Comparison of ENCODE assay signal across 8 cellular contexts in genomic region chr11:8209208-8209807, GRCh38. TPM values are rescaled to one million over a fixed set of nuclear protein-coding genes. Genes with fewer than 3 reads are reported as not detected.
A peak's percentile ranks its signal among the peaks of the same experiment; 100 is the strongest.
DNase-seq lines count a peak whose midpoint lies in the region; ATAC-seq and TF ChIP-seq lines count a peak whose summit lies in the region.

No MANE protein-coding gene starts in this region.

- peaks cover 13% of the 10 kb centered on the region for H3K4me1 Mint-ChIP-seq in GM23338
- peaks cover 5% of the 10 kb centered on the region for H3K4me1 Mint-ChIP-seq in activated naive CD4-positive, alpha-beta T cell treated with anti-CD3 and anti-CD28 coated beads for 36 hours (ENCODE audit: low read depth)

- H3F3A ChIP-seq in GM23338 (replicated peaks; ENCODE audit: low read depth), result no peaks in the 10 kb centered on the region

- H2AFZ ChIP-seq in GM23338, result no peak overlapping the region

- DNase-seq in AG09319 (ENCODE audit: extremely low read depth, low read depth), result no peak
- DNase-seq in GM23338 (ENCODE audit: low spot score), result peak; percentile 74
- DNase-seq in activated naive CD4-positive, alpha-beta T cell treated with anti-CD3 and anti-CD28 coated beads for 36 hours, result peak; percentile 37
- no peak for DNase-seq in kidney epithelial cell (ENCODE audit: low read depth)
- no peak for DNase-seq in effector CD8-positive, alpha-beta T cell (lab: John Stamatoyannopoulos, UW)
- no peak for DNase-seq in stimulated activated naive CD4-positive, alpha-beta T cell (lab: John Stamatoyannopoulos, UW)
- no peak for DNase-seq in activated CD4-positive, CD25-positive, alpha-beta regulatory T cell (lab: John Stamatoyannopoulos, UW)
- no peak for DNase-seq in NCI-H2029 treated with DMSO at 0.1 percent for 48 hours (lab: John Stamatoyannopoulos, UW)

- H3K27me3 Mint-ChIP-seq in GM23338 (ENCODE audit: insufficient read depth, low read depth, poor library complexity), result peaks cover 8% of the 10 kb centered on the region
- H3K27me3 Mint-ChIP-seq in activated naive CD4-positive, alpha-beta T cell treated with anti-CD3 and anti-CD28 coated beads for 36 hours (ENCODE audit: low read depth), result peaks cover 27% of the 10 kb centered on the region

- H3K36me3 ChIP-seq in GM23338 (ENCODE audit: insufficient read depth), result no peaks in the 10 kb centered on the region
- no peaks in the 10 kb centered on the region for H3K36me3 ChIP-seq in kidney epithelial cell (ENCODE audit: control insufficient read depth, insufficient read depth, low read length)

- H3K27ac Mint-ChIP-seq in GM23338, result no peak overlapping the region
- no peak overlapping the region for H3K27ac Mint-ChIP-seq in activated naive CD4-positive, alpha-beta T cell treated with anti-CD3 and anti-CD28 coated beads for 36 hours

- H3K27me3 ChIP-seq in GM23338 (ENCODE audit: insufficient read depth) (no peaks in the 10 kb centered on the region), kidney epithelial cell (ENCODE audit: control insufficient read depth, insufficient read depth, low read length) (peaks cover 10% of the 10 kb centered on the region)

- H3K4me1 ChIP-seq in GM23338 (ENCODE audit: insufficient read depth), result no peaks in the 10 kb centered on the region

- H3K27ac ChIP-seq in GM23338 (ENCODE audit: low read depth), result no peak overlapping the region

- H3K9me2 ChIP-seq in GM23338 (ENCODE audit: insufficient read depth), result 0 out of 2 replicates have a peak, but pooled peaks cover 6% of the 10 kb centered on the region

- TF ChIP-seq CTCF in AG09319 (IDR thresholded peaks at IDR 0.05; ENCODE audit: low read depth, low read length) (peak; percentile 20), GM23338 (conservative IDR thresholded peaks at IDR 0.05; ENCODE audit: low read depth in 2 of 2) (peak; percentile 72 to 78), kidney epithelial cell (IDR thresholded peaks at IDR 0.05; ENCODE audit: insufficient read depth, low read length, poor library complexity, severe bottlenecking) (peak; percentile 35)

- intact Hi-C loops in activated naive CD4-positive, alpha-beta T cell treated with anti-CD3 and anti-CD28 coated beads for 36 hours (cut with micrococcal nuclease), result no loop called here

- ATAC-seq in GM23338, result peak; percentile 58

- H3K4me3 Mint-ChIP-seq in GM23338, result no peak overlapping the region
- H3K4me3 Mint-ChIP-seq in activated naive CD4-positive, alpha-beta T cell treated with anti-CD3 and anti-CD28 coated beads for 36 hours, result no peak overlapping the region

- CTCF ChIA-PET in activated naive CD4-positive, alpha-beta T cell treated with anti-CD3 and anti-CD28 coated beads for 36 hours (lab: Charles Lee), result interaction anchor here (1.7 kb wide), 1 partner anchor 16 kb away, joined by 5 read pairs; no protein-coding TSS in a partner anchor

- H3K4me3 ChIP-seq in GM23338 (no peak overlapping the region), kidney epithelial cell (ENCODE audit: low read depth, low read length) (no peak overlapping the region)

- H3K9me3 Mint-ChIP-seq in GM23338, result no peaks in the 10 kb centered on the region
- H3K9me3 Mint-ChIP-seq in activated naive CD4-positive, alpha-beta T cell treated with anti-CD3 and anti-CD28 coated beads for 36 hours, result no peaks in the 10 kb centered on the region

- H3K4me2 ChIP-seq in GM23338, result no peak overlapping the region

- no peaks in the 10 kb centered on the region for H3K79me2 ChIP-seq in GM23338 (replicated peaks; ENCODE audit: insufficient read depth)

- no peaks in the 10 kb centered on the region for H4K20me1 ChIP-seq in GM23338 (replicated peaks; ENCODE audit: insufficient read depth)

- no peaks in the 10 kb centered on the region for H3K36me3 Mint-ChIP-seq in GM23338 (ENCODE audit: low read depth)
- H3K36me3 Mint-ChIP-seq in activated naive CD4-positive, alpha-beta T cell treated with anti-CD3 and anti-CD28 coated beads for 36 hours (ENCODE audit: low read depth), result no peaks in the 10 kb centered on the region

TF ChIP-seq in GM23338, 12 proteins besides CTCF, POLR2A, EP300 and RAD21:
- no peak for TF ChIP-seq STAT1 (IDR thresholded peaks at IDR 0.05; ENCODE audit: unreplicated experiment)
TF ChIP-seq in GM23338: peak in this region for 0.

RNA-seq across cellular contexts. Expression of gene RIC3, which starts 40.5 kb away (rescaled TPM):
- total RNA-seq in GM23338 (2014; rRNA removed; shearing (Covaris generic)), result 17.8 and 27.4 TPM in 2 replicates
- polyA plus RNA-seq in GM23338 (2016; fragmentation: Nextera tagmentation; extraction: Ambion mirVana), result 21.1 and 21.3 TPM in 2 replicates
- total RNA-seq in activated naive CD4-positive, alpha-beta T cell treated with anti-CD3 and anti-CD28 coated beads for 36 hours, result 1 to 10 TPM; 6.3 to 6.8 TPM
- total RNA-seq in kidney epithelial cell, result 10.2 and 19.5 TPM in 2 replicates

RNA-seq across cellular contexts. Expression of gene LMO1, which starts 54.4 kb away (rescaled TPM):
- not detected in 2 replicates for total RNA-seq in GM23338 (2014; rRNA removed; shearing (Covaris generic))
- 0.19 and 0.40 TPM in 2 replicates for polyA plus RNA-seq in GM23338 (2016; fragmentation: Nextera tagmentation; extraction: Ambion mirVana)
- not detected for total RNA-seq in activated naive CD4-positive, alpha-beta T cell treated with anti-CD3 and anti-CD28 coated beads for 36 hours
- total RNA-seq in kidney epithelial cell, result 0.50 and 0.75 TPM in 2 replicates

Comparison
In these comparisons a context has a peak if more than half of its experiments do, and no peak if none do; other contexts are left out.
1. DNase-seq: peak in GM23338 (single experiment) and activated naive CD4-positive, alpha-beta T cell treated with anti-CD3 and anti-CD28 coated beads for 36 hours (single experiment); none in AG09319 (single experiment), kidney epithelial cell (single experiment), effector CD8-positive, alpha-beta T cell (single experiment), stimulated activated naive CD4-positive, alpha-beta T cell (0 of 6), activated CD4-positive, CD25-positive, alpha-beta regulatory T cell (0 of 4) and NCI-H2029 treated with DMSO at 0.1 percent for 48 hours (single experiment).
2. CTCF ChIP-seq: peak in every context shown above with its lines; median percentile 75 in GM23338; 35 in kidney epithelial cell; 20 in AG09319.